1 cellular context compared by ENCODE assay signal in the genomic region with DNA sequence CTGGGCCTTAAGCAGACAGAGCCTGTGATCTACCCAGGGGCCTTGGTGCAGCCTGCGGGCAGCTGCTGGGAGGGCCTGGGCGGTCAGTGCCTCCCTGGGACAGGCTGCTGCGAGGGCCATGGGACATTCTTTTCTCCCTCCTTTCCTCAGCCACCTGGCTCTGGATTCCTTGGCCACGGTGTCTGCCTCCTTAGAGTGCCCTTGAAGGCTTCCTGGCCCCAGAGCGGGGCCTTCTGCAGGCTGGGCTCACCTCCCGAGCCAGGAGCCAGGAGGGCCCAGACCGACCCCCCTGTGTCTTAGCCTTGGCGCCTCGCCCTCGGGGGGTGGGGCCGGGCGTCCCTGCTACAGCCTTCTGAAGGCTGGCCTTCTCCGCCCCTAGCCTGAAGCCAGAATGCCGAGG.
TF ChIP-seq lines count a peak whose summit lies in the region.

No MANE protein-coding gene starts in this region.

TF ChIP-seq in GM23338, 12 proteins besides CTCF, POLR2A, EP300 and RAD21 (continued from another document):
- TF ChIP-seq, protein P1, sequence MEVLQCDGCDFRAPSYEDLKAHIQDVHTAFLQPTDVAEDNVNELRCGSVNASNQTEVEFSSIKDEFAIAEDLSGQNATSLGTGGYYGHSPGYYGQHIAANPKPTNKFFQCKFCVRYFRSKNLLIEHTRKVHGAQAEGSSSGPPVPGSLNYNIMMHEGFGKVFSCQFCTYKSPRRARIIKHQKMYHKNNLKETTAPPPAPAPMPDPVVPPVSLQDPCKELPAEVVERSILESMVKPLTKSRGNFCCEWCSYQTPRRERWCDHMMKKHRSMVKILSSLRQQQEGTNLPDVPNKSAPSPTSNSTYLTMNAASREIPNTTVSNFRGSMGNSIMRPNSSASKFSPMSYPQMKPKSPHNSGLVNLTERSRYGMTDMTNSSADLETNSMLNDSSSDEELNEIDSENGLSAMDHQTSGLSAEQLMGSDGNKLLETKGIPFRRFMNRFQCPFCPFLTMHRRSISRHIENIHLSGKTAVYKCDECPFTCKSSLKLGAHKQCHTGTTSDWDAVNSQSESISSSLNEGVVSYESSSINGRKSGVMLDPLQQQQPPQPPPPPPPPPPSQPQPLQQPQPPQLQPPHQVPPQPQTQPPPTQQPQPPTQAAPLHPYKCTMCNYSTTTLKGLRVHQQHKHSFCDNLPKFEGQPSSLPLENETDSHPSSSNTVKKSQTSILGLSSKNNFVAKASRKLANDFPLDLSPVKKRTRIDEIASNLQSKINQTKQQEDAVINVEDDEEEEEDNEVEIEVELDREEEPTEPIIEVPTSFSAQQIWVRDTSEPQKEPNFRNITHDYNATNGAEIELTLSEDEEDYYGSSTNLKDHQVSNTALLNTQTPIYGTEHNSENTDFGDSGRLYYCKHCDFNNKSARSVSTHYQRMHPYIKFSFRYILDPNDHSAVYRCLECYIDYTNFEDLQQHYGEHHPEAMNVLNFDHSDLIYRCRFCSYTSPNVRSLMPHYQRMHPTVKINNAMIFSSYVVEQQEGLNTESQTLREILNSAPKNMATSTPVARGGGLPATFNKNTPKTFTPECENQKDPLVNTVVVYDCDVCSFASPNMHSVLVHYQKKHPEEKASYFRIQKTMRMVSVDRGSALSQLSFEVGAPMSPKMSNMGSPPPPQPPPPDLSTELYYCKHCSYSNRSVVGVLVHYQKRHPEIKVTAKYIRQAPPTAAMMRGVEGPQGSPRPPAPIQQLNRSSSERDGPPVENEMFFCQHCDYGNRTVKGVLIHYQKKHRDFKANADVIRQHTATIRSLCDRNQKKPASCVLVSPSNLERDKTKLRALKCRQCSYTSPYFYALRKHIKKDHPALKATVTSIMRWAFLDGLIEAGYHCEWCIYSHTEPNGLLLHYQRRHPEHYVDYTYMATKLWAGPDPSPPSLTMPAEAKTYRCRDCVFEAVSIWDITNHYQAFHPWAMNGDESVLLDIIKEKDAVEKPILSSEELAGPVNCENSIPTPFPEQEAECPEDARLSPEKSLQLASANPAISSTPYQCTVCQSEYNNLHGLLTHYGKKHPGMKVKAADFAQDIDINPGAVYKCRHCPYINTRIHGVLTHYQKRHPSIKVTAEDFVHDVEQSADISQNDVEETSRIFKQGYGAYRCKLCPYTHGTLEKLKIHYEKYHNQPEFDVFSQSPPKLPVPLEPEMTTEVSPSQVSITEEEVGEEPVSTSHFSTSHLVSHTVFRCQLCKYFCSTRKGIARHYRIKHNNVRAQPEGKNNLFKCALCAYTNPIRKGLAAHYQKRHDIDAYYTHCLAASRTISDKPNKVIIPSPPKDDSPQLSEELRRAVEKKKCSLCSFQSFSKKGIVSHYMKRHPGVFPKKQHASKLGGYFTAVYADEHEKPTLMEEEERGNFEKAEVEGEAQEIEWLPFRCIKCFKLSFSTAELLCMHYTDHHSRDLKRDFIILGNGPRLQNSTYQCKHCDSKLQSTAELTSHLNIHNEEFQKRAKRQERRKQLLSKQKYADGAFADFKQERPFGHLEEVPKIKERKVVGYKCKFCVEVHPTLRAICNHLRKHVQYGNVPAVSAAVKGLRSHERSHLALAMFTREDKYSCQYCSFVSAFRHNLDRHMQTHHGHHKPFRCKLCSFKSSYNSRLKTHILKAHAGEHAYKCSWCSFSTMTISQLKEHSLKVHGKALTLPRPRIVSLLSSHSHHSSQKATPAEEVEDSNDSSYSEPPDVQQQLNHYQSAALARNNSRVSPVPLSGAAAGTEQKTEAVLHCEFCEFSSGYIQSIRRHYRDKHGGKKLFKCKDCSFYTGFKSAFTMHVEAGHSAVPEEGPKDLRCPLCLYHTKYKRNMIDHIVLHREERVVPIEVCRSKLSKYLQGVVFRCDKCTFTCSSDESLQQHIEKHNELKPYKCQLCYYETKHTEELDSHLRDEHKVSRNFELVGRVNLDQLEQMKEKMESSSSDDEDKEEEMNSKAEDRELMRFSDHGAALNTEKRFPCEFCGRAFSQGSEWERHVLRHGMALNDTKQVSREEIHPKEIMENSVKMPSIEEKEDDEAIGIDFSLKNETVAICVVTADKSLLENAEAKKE (CRISPR knock-in tag; IDR thresholded peaks at IDR 0.05): no peak
- TF ChIP-seq NANOG (IDR thresholded peaks at IDR 0.05; ENCODE audit: borderline replicate concordance): no peak
- TF ChIP-seq, protein P2, sequence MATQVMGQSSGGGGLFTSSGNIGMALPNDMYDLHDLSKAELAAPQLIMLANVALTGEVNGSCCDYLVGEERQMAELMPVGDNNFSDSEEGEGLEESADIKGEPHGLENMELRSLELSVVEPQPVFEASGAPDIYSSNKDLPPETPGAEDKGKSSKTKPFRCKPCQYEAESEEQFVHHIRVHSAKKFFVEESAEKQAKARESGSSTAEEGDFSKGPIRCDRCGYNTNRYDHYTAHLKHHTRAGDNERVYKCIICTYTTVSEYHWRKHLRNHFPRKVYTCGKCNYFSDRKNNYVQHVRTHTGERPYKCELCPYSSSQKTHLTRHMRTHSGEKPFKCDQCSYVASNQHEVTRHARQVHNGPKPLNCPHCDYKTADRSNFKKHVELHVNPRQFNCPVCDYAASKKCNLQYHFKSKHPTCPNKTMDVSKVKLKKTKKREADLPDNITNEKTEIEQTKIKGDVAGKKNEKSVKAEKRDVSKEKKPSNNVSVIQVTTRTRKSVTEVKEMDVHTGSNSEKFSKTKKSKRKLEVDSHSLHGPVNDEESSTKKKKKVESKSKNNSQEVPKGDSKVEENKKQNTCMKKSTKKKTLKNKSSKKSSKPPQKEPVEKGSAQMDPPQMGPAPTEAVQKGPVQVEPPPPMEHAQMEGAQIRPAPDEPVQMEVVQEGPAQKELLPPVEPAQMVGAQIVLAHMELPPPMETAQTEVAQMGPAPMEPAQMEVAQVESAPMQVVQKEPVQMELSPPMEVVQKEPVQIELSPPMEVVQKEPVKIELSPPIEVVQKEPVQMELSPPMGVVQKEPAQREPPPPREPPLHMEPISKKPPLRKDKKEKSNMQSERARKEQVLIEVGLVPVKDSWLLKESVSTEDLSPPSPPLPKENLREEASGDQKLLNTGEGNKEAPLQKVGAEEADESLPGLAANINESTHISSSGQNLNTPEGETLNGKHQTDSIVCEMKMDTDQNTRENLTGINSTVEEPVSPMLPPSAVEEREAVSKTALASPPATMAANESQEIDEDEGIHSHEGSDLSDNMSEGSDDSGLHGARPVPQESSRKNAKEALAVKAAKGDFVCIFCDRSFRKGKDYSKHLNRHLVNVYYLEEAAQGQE (IDR thresholded peaks at IDR 0.05; ENCODE audit: unreplicated experiment): no peak
- no peak for TF ChIP-seq JUNB (IDR thresholded peaks at IDR 0.05; ENCODE audit: unreplicated experiment)
- TF ChIP-seq, protein P3, sequence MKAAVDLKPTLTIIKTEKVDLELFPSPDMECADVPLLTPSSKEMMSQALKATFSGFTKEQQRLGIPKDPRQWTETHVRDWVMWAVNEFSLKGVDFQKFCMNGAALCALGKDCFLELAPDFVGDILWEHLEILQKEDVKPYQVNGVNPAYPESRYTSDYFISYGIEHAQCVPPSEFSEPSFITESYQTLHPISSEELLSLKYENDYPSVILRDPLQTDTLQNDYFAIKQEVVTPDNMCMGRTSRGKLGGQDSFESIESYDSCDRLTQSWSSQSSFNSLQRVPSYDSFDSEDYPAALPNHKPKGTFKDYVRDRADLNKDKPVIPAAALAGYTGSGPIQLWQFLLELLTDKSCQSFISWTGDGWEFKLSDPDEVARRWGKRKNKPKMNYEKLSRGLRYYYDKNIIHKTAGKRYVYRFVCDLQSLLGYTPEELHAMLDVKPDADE (IDR thresholded peaks at IDR 0.05): no peak
- no peak for TF ChIP-seq CREB1 (CRISPR knock-in tag; IDR thresholded peaks at IDR 0.05; ENCODE audit: low read depth)
- TF ChIP-seq ZNF114 (CRISPR knock-in tag; IDR thresholded peaks at IDR 0.05): no peak
- TF ChIP-seq STAT1 (IDR thresholded peaks at IDR 0.05; ENCODE audit: unreplicated experiment): no peak
